8 cellular contexts compared by ENCODE assay signal in the genomic region with DNA sequence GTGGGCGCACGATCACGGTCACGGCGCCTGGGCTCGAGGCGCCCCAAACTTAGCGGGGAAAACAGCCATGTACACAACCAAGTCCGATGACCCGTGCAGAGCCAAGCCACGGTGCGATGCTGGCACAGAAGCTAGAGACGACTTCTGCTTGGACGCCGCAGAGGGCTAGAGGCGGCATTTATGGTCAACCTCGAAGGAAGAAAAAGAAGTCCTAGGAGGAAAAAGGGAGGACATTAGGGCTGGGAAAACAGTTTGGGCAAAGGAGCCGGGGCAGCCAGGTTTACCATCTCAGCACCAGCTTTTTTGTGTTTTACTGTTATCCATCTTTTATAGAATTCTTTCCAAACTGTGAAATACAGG. TPM values are rescaled to one million over a fixed set of nuclear protein-coding genes. Genes with fewer than 3 reads are reported as not detected.
DNase-seq lines count a peak whose midpoint lies in the region; ATAC-seq and TF ChIP-seq lines count a peak whose summit lies in the region.

No MANE protein-coding gene starts in this region.

- no peaks in the 10 kb centered on the region for H3K9me3 ChIP-seq in lung (ENCODE audit: control insufficient read depth in 2 of 2, insufficient read depth in 1 of 2, low read length in 1 of 2)
- no peaks in the 10 kb centered on the region for H3K9me3 ChIP-seq in upper lobe of left lung

- no peak for TF ChIP-seq CTCF in astrocyte of the cerebellum (IDR thresholded peaks at IDR 0.05; ENCODE audit: low read depth, low read length, missing control alignments)
- TF ChIP-seq CTCF in lung (IDR thresholded peaks at IDR 0.05; ENCODE audit: control extremely low read depth, extremely low read depth) = no peak
- no peak for TF ChIP-seq CTCF in upper lobe of left lung (IDR thresholded peaks at IDR 0.05)

- H3K36me3 ChIP-seq in lung (ENCODE audit: control insufficient read depth in 2 of 2, insufficient read depth in 2 of 2, low read length in 2 of 2) = no peaks in the 10 kb centered on the region
- H3K36me3 ChIP-seq in upper lobe of left lung = no peaks in the 10 kb centered on the region

- in situ Hi-C loops in astrocyte of the cerebellum (cut with HindIII; ENCODE audit: low sequenced_read_pairs) = no loop called here

- no peak for DNase-seq in activated T-cell treated with anti-CD3 and anti-CD28 coated beads, Interleukin-2, amount 50 U/mL, for 72 hours
- no peak for DNase-seq in activated T-cell treated with anti-CD3 and anti-CD28 coated beads for 4 hours
- DNase-seq in astrocyte of the cerebellum (ENCODE audit: low read depth) = no peak
- no peak for DNase-seq in lung (ENCODE audit: low spot score)
- no peak for DNase-seq in upper lobe of left lung
- no peak for DNase-seq in RPMI8226
- no peak for DNase-seq in NCI-H1694 (lab: John Stamatoyannopoulos, UW)

- H3K27me3 ChIP-seq in lung (ENCODE audit: control insufficient read depth, insufficient read depth) (no peaks in the 10 kb centered on the region), upper lobe of left lung (no peaks in the 10 kb centered on the region)

- peak overlapping the region; percentile 48 for H3K4me3 ChIP-seq in astrocyte of the cerebellum (ENCODE audit: low read depth, low read length)
- peak overlapping the region; percentile 71 for H3K4me3 ChIP-seq in lung
- peak overlapping the region; percentile 45 to 98 (median 97) for H3K4me3 ChIP-seq in upper lobe of left lung

- H3K27me3 Mint-ChIP-seq in activated T-cell treated with anti-CD3 and anti-CD28 coated beads, Interleukin-2, amount 50 U/mL, for 72 hours (ENCODE audit: low read depth) = peaks cover 14% of the 10 kb centered on the region

- peak overlapping the region; percentile 65 to 70 for H3K27ac ChIP-seq in lung (ENCODE audit: low read depth in 1 of 2, low read length in 1 of 2)
- peak overlapping the region; percentile 63 to 87 (median 74) for H3K27ac ChIP-seq in upper lobe of left lung

- no peak for TF ChIP-seq EP300 in upper lobe of left lung (IDR thresholded peaks at IDR 0.05)

- H3K4me1 Mint-ChIP-seq in activated T-cell treated with anti-CD3 and anti-CD28 coated beads, Interleukin-2, amount 50 U/mL, for 72 hours (ENCODE audit: low read depth) = peaks cover 33% of the 10 kb centered on the region

- H3K4me3 Mint-ChIP-seq in activated T-cell treated with anti-CD3 and anti-CD28 coated beads, Interleukin-2, amount 50 U/mL, for 72 hours = peak overlapping the region; percentile 87 to 88

- no peak for ATAC-seq in activated T-cell treated with anti-CD3 and anti-CD28 coated beads, Interleukin-2, amount 50 U/mL, for 72 hours (replicated peaks in 1 of 2)
- no peak for ATAC-seq in lung (ENCODE audit: insufficient read depth, low FRiP score)
- ATAC-seq in upper lobe of left lung (ENCODE audit: low FRiP score in 2 of 2) = no peak
- ATAC-seq in GM18909 (IDR thresholded peaks at IDR 0.05; ENCODE audit: poor library complexity, unreplicated experiment) = no peak

- peak overlapping the region; percentile 24 for H3K27ac Mint-ChIP-seq in activated T-cell treated with anti-CD3 and anti-CD28 coated beads, Interleukin-2, amount 50 U/mL, for 72 hours

- peaks cover 3 to 4% of the 10 kb centered on the region in 2 donors for H3K4me1 ChIP-seq in lung (ENCODE audit: control insufficient read depth in 2 of 2, insufficient read depth in 2 of 2, low read length in 2 of 2)
- peaks cover 8 to 17% (median 13%) of the 10 kb centered on the region in 4 donors for H3K4me1 ChIP-seq in upper lobe of left lung

- H3K36me3 Mint-ChIP-seq in activated T-cell treated with anti-CD3 and anti-CD28 coated beads, Interleukin-2, amount 50 U/mL, for 72 hours (ENCODE audit: insufficient read depth in 2 of 2) = no peaks in the 10 kb centered on the region

- no peaks in the 10 kb centered on the region for H3K9me3 Mint-ChIP-seq in activated T-cell treated with anti-CD3 and anti-CD28 coated beads, Interleukin-2, amount 50 U/mL, for 72 hours

- no peak for TF ChIP-seq POLR2A in upper lobe of left lung (IDR thresholded peaks at IDR 0.05)

- 5 to 7% methylated on average over 18 of the region's 18 CpGs for WGBS in lung, 2 donors
- WGBS in upper lobe of left lung, 2 donors = 13 to 17% methylated on average over 8 to 18 of the region's 18 CpGs

RNA-seq across cellular contexts. Expression of a gene that starts 0.6 kb away (rescaled TPM):
- 10 to 100 TPM; 29.7 to 31.2 TPM for total RNA-seq in activated T-cell treated with anti-CD3 and anti-CD28 coated beads, Interleukin-2, amount 50 U/mL, for 72 hours
- total RNA-seq in lung = 10 to 100 TPM; 24.5 to 35.2 TPM
- polyA plus RNA-seq in lung = 10 to 100 TPM; 10.1 to 16.4 TPM
- total RNA-seq in upper lobe of left lung = 10 to 100 TPM; 19.3 to 59.7 (median 25.6) TPM
